Comparison of ENCODE assay signal across 9 cellular contexts in the genomic region with DNA sequence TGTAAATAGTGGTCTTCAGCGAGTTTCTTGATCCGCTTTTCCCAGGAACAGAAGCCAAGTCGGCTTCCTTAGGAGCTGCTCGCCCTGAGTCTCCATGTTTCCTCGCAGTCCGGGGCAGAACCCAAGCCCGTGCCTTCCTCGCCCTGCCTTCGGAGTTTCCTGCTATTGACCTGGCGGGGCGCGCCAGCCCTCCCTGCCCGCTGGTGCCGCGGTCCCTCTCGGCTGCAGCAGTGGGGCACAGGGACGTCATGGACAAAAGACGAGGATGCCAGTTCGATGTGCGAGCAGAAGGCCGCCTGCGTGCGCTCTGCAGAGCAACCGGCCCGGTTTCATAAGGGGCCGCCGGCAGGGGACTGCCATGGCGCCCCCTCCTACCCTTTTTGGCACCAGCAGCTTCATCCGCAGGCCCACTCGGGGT. TPM values are rescaled to one million over a fixed set of nuclear protein-coding genes. Genes with fewer than 3 reads are reported as not detected.
DNase-seq lines count a peak whose midpoint lies in the region; ATAC-seq, FAIRE-seq and TF ChIP-seq lines count a peak whose summit lies in the region.
"Had no signal": no experiment of that assay in that cellular context is flagged by ENCODE, and none has a peak within 500 bp of the region (broad histone marks: within the 10 kb centered on the region; RNA-seq: fewer than 3 reads in every experiment).

No MANE protein-coding gene starts in this region.

- H3K4me1 ChIP-seq in duodenal mucosa (ENCODE audit: control insufficient read depth in 1 of 2, insufficient read depth in 2 of 2, low read length in 2 of 2) = peaks cover 15 to 21% of the 10 kb centered on the region in 2 donors
- peaks cover 6% of the 10 kb centered on the region for H3K4me1 ChIP-seq in thymus (ENCODE audit: control insufficient read depth, insufficient read depth, low read length)

- no peaks in the 10 kb centered on the region for H3K27me3 ChIP-seq in duodenal mucosa (ENCODE audit: control insufficient read depth in 1 of 2, insufficient read depth in 2 of 2, low read length in 2 of 2)
- H3K27me3 ChIP-seq in thymus (ENCODE audit: control insufficient read depth, insufficient read depth) = no peaks in the 10 kb centered on the region

- TF ChIP-seq CTCF in VCaP (conservative IDR thresholded peaks at IDR 0.05) = no peak

- ATAC-seq in HG02763 (IDR thresholded peaks at IDR 0.05; ENCODE audit: unreplicated experiment) = peak; percentile 22
- no peak for ATAC-seq in HG02571 (IDR thresholded peaks at IDR 0.05; ENCODE audit: unreplicated experiment)

- no peaks in the 10 kb centered on the region for H3K36me3 ChIP-seq in duodenal mucosa (ENCODE audit: control insufficient read depth in 1 of 2, insufficient read depth in 2 of 2, low read length in 2 of 2)
- H3K36me3 ChIP-seq in thymus (ENCODE audit: control insufficient read depth, insufficient read depth) = no peaks in the 10 kb centered on the region

- no peak for FAIRE-seq in HTR-8/SVneo (lab: Jason Lieb, UNC)

- DNase-seq in DMS114 treated with DMSO at 0.1 percent for 48 hours (lab: John Stamatoyannopoulos, UW; ENCODE audit: unreplicated experiment) = peak; percentile 17
- DNase-seq in midbrain (lab: John Stamatoyannopoulos, UW) = peak; percentile 21
- DNase-seq in HTR-8/SVneo (ENCODE audit: insufficient read length, low spot score) = no peak

- H3K9ac ChIP-seq in duodenal mucosa (ENCODE audit: low read depth in 1 of 2, low read length in 2 of 2) = peak overlapping the region; percentile 64 to 68
- H3K9ac ChIP-seq: KMS-11 had no signal

- H3K27ac ChIP-seq in VCaP = peak overlapping the region; percentile 89
- peak overlapping the region; percentile 11 for H3K27ac ChIP-seq in duodenal mucosa (ENCODE audit: low read depth, low read length)
- peak overlapping the region; percentile 91 for H3K27ac ChIP-seq in thymus (ENCODE audit: low read depth)
- H3K27ac ChIP-seq: KMS-11 had no signal

- peak overlapping the region; percentile 71 to 72 for H3K4me3 ChIP-seq in duodenal mucosa (ENCODE audit: low read depth in 1 of 2, low read length in 2 of 2)
- H3K4me3 ChIP-seq in thymus (ENCODE audit: low read length) = peak overlapping the region; percentile 58

- 9% methylated on average over 30 of the region's 30 CpGs for WGBS in thymus

- H3K9me3 ChIP-seq in duodenal mucosa (ENCODE audit: control insufficient read depth in 1 of 2, low read length in 2 of 2) = no peaks in the 10 kb centered on the region
- H3K9me3 ChIP-seq in thymus (ENCODE audit: control insufficient read depth) = no peaks in the 10 kb centered on the region

RNA-seq across cellular contexts. Expression of gene CLYBL, which starts 51.4 kb away (rescaled TPM):
- polyA plus RNA-seq in thymus = 9.0 TPM

Comparison
In these comparisons a context has a peak if more than half of its experiments do, and no peak if none do; other contexts are left out.
1. H3K27ac ChIP-seq: peak in every context shown above with its lines; median percentile 91 in thymus; 89 in VCaP; 11 in duodenal mucosa.